17 cellular contexts compared by ENCODE assay signal in the genomic region with DNA sequence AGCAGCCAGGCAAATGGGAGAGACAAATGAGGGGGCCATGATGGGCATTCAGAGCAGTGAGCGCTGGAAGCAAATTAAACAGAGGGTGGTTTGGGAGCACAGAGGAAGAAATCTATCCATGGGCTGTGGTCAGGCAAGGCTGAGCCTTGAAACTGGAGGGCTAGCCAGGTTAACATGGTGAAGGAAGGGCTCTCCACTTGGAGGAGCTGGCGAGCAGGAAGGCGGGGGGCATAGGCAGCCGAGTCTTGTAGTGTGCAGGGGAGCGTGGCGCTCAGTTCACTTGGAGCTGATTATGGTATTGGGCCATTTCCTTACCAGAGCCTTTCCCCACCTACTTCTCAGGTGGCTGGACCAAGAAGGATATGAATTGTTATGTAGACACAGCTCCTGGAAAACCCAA.
"Had no signal": no experiment of that assay in that cellular context is flagged by ENCODE, and none has a peak within 500 bp of the region (broad histone marks: within the 10 kb centered on the region; RNA-seq: fewer than 3 reads in every experiment).

No MANE protein-coding gene starts in this region.

- H3K9me3 ChIP-seq: thoracic aorta, upper lobe of left lung had no signal

- H3K36me3 ChIP-seq: upper lobe of left lung had no signal

- H3K9me3 Mint-ChIP-seq: activated CD4-positive, alpha-beta memory T cell treated with anti-CD3 and anti-CD28 coated beads for 36 hours; activated naive CD8-positive, alpha-beta T cell treated with anti-CD3 and anti-CD28 coated beads for 36 hours; nephron progenitor cell had no signal

- H3K27me3 ChIP-seq: foreskin keratinocyte, upper lobe of left lung had no signal

- DNase-seq: activated CD4-positive, alpha-beta memory T cell treated with anti-CD3 and anti-CD28 coated beads for 36 hours; activated CD4-positive, alpha-beta T cell treated with anti-CD3 and anti-CD28 coated beads for 48 hours; activated naive CD4-positive, alpha-beta T cell treated with Interleukin-2 at 50 U/mL for 16 hours; activated naive CD8-positive, alpha-beta T cell treated with anti-CD3 and anti-CD28 coated beads for 36 hours; activated T-cell treated with anti-CD3 and anti-CD28 coated beads, Interleukin-2, amount 50 U/mL, for 48 hours; central memory CD4-positive, alpha-beta T cell; dermis blood vessel endothelial cell; effector CD8-positive, alpha-beta T cell; foreskin keratinocyte; midbrain; nephron progenitor cell; nucleus accumbens; stimulated activated CD4-positive, alpha-beta T cell treated with anti-CD3 and anti-CD28 coated beads, Interleukin-2, amount 100 ng/mL, for 48 hours; stimulated activated naive CD4-positive, alpha-beta T cell treated with Interleukin-2 at 50 U/mL for 16 hours; T1000; upper lobe of left lung had no signal

- H3K4me3 ChIP-seq: thoracic aorta, upper lobe of left lung had no signal

- ATAC-seq: foreskin keratinocyte had no signal

- H3K27ac Mint-ChIP-seq: activated CD4-positive, alpha-beta memory T cell treated with anti-CD3 and anti-CD28 coated beads for 36 hours; activated naive CD8-positive, alpha-beta T cell treated with anti-CD3 and anti-CD28 coated beads for 36 hours; nephron progenitor cell had no signal

- H3K4me3 Mint-ChIP-seq: activated CD4-positive, alpha-beta memory T cell treated with anti-CD3 and anti-CD28 coated beads for 36 hours; activated naive CD8-positive, alpha-beta T cell treated with anti-CD3 and anti-CD28 coated beads for 36 hours; nephron progenitor cell had no signal

- H3K27me3 Mint-ChIP-seq: activated CD4-positive, alpha-beta memory T cell treated with anti-CD3 and anti-CD28 coated beads for 36 hours; activated naive CD8-positive, alpha-beta T cell treated with anti-CD3 and anti-CD28 coated beads for 36 hours had no signal
